In the genomic region with DNA sequence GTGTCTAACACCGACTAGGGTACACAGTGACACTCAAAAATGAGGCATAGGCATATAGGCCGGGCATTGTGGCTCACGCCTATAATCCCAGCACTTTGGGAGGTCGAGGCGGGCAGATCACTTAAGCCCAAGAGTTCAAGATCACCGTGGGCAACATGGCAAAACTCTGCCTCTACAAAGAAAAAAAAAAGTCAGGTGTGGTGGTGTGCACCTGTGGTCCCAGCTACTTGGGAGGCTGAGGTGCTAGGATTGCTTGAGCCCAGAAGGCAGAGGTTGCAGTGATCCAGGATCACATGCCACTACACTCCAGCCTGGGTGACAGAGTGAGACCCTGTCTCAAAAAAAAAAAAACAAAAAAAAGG, we compare ENCODE assay signal across 8 cellular contexts. TPM values are rescaled to one million over a fixed set of nuclear protein-coding genes. Genes with fewer than 3 reads are reported as not detected.
A peak's percentile ranks its signal among the peaks of the same experiment; 100 is the strongest.
DNase-seq lines count a peak whose midpoint lies in the region; ATAC-seq and TF ChIP-seq lines count a peak whose summit lies in the region.
"Not testable (repeated sequence)": the region's sequence is repeated elsewhere in the genome, so short reads cannot be mapped to it uniquely, and the experiment has no call there.

No MANE protein-coding gene starts in this region.

- intact Hi-C loops in A673 (cut with micrococcal nuclease; ENCODE audit: unreplicated experiment); heart right ventricle (cut with DNase I): not testable (repeated sequence)

- CTCF ChIA-PET in A673 (lab: Charles Lee), result not testable (repeated sequence)

- POLR2A ChIA-PET in A673 (lab: Charles Lee; ENCODE audit: low non-redundant PET), result not testable (repeated sequence)

- H3K36me3 ChIP-seq in A673 (ENCODE audit: insufficient read depth, low read length, poor library complexity, severe bottlenecking); HUES6 (ENCODE audit: control insufficient read depth, insufficient read depth, low read length); heart right ventricle: not testable (repeated sequence)

- H3K4me3 ChIP-seq in A673 (ENCODE audit: low read depth, low read length, poor library complexity, severe bottlenecking); HUES6 (ENCODE audit: low read depth, low read length); heart right ventricle: not testable (repeated sequence)
- peak overlapping the region; percentile 45 for H3K4me3 ChIP-seq in choroid plexus epithelial cell (ENCODE audit: low read depth, low read length)

- H3K4me1 Mint-ChIP-seq in T-helper 1 cell treated with Interleukin-12 subunit alpha and Interleukin-12 subunit beta and Interleukin-4 antibody, amounts not matched to agents 30 μg/mL and 1 μg/mL, for 36 hours (ENCODE audit: low read depth), result peaks cover 43% of the 10 kb centered on the region
- peaks cover 27% of the 10 kb centered on the region for H3K4me1 Mint-ChIP-seq in activated naive CD4-positive, alpha-beta T cell treated with anti-CD3 and anti-CD28 coated beads, Interleukin-2, amount 50 U/mL, for 24 hours
- H3K4me1 Mint-ChIP-seq in natural killer cell treated with Interleukin-12 subunit alpha and Interleukin-12 subunit beta and Interleukin-15 and Interleukin-18, amount 100 ng/mL, for 72 hours (ENCODE audit: low read depth in 2 of 2), result peaks cover 27 to 29% of the 10 kb centered on the region in 2 donors
- peaks cover 37% of the 10 kb centered on the region for H3K4me1 Mint-ChIP-seq in stimulated activated naive CD8-positive, alpha-beta T cell treated with anti-CD3 and anti-CD28 coated beads, Interleukin-15, Interleukin-2, amounts not matched to agents 100 ng/mL and 50 ng/mL, for 24 hours (ENCODE audit: low read depth)

- peak overlapping the region; percentile 11 for H3K4me3 Mint-ChIP-seq in T-helper 1 cell treated with Interleukin-12 subunit alpha and Interleukin-12 subunit beta and Interleukin-4 antibody, amounts not matched to agents 30 μg/mL and 1 μg/mL, for 36 hours
- not testable (repeated sequence) for H3K4me3 Mint-ChIP-seq in activated naive CD4-positive, alpha-beta T cell treated with anti-CD3 and anti-CD28 coated beads, Interleukin-2, amount 50 U/mL, for 24 hours
- peak overlapping the region; percentile 45 for H3K4me3 Mint-ChIP-seq in natural killer cell treated with Interleukin-12 subunit alpha and Interleukin-12 subunit beta and Interleukin-15 and Interleukin-18, amount 100 ng/mL, for 72 hours
- H3K4me3 Mint-ChIP-seq in stimulated activated naive CD8-positive, alpha-beta T cell treated with anti-CD3 and anti-CD28 coated beads, Interleukin-15, Interleukin-2, amounts not matched to agents 100 ng/mL and 50 ng/mL, for 24 hours, result peak overlapping the region; percentile 67

- H3K36me3 Mint-ChIP-seq in T-helper 1 cell treated with Interleukin-12 subunit alpha and Interleukin-12 subunit beta and Interleukin-4 antibody, amounts not matched to agents 30 μg/mL and 1 μg/mL, for 36 hours (ENCODE audit: low read depth); activated naive CD4-positive, alpha-beta T cell treated with anti-CD3 and anti-CD28 coated beads, Interleukin-2, amount 50 U/mL, for 24 hours; natural killer cell treated with Interleukin-12 subunit alpha and Interleukin-12 subunit beta and Interleukin-15 and Interleukin-18, amount 100 ng/mL, for 72 hours; stimulated activated naive CD8-positive, alpha-beta T cell treated with anti-CD3 and anti-CD28 coated beads, Interleukin-15, Interleukin-2, amounts not matched to agents 100 ng/mL and 50 ng/mL, for 24 hours (ENCODE audit: low read depth): not testable (repeated sequence)

- H3K4me1 ChIP-seq in A673 (ENCODE audit: insufficient read depth, low read length, poor library complexity, severe bottlenecking) (peaks cover 44% of the 10 kb centered on the region), HUES6 (ENCODE audit: control insufficient read depth, insufficient read depth, low read length) (peaks cover 26% of the 10 kb centered on the region), heart right ventricle (peaks cover 3 to 73% (median 39%) of the 10 kb centered on the region in 9 donors)

- H3K9ac ChIP-seq in HUES6 (ENCODE audit: low read length), result not testable (repeated sequence)

- not testable (repeated sequence) for TF ChIP-seq CTCF in A673 (conservative IDR thresholded peaks at IDR 0.05; ENCODE audit: low read depth, low read length); choroid plexus epithelial cell (conservative IDR thresholded peaks at IDR 0.05; ENCODE audit: low read depth, low read length); heart right ventricle (IDR thresholded peaks at IDR 0.05)

- ATAC-seq in heart right ventricle; natural killer cell treated with Interleukin-12 subunit alpha and Interleukin-12 subunit beta and Interleukin-15 and Interleukin-18, amount 100 ng/mL, for 72 hours: not testable (repeated sequence)

- BruUV-seq in A673 (replicated peaks; lab: Mats Ljungman, UMichigan), result not testable (repeated sequence)

- 95 to 97% methylated on average over 6 of the region's 6 CpGs for WGBS in heart right ventricle, 2 donors

- H3K9me3 ChIP-seq in A673 (ENCODE audit: low read depth, low read length, poor library complexity, severe bottlenecking), result peaks cover 11% of the 10 kb centered on the region
- H3K9me3 ChIP-seq in HUES6 (ENCODE audit: control insufficient read depth, insufficient read depth, low read depth, low read length), result peaks cover 22% of the 10 kb centered on the region
- peaks cover 0 to 14% (median 0%) of the 10 kb centered on the region in 11 donors for H3K9me3 ChIP-seq in heart right ventricle

- not testable (repeated sequence) for H3K9me3 Mint-ChIP-seq in T-helper 1 cell treated with Interleukin-12 subunit alpha and Interleukin-12 subunit beta and Interleukin-4 antibody, amounts not matched to agents 30 μg/mL and 1 μg/mL, for 36 hours; activated naive CD4-positive, alpha-beta T cell treated with anti-CD3 and anti-CD28 coated beads, Interleukin-2, amount 50 U/mL, for 24 hours; natural killer cell treated with Interleukin-12 subunit alpha and Interleukin-12 subunit beta and Interleukin-15 and Interleukin-18, amount 100 ng/mL, for 72 hours; stimulated activated naive CD8-positive, alpha-beta T cell treated with anti-CD3 and anti-CD28 coated beads, Interleukin-15, Interleukin-2, amounts not matched to agents 100 ng/mL and 50 ng/mL, for 24 hours

- not testable (repeated sequence) for H3K27me3 Mint-ChIP-seq in T-helper 1 cell treated with Interleukin-12 subunit alpha and Interleukin-12 subunit beta and Interleukin-4 antibody, amounts not matched to agents 30 μg/mL and 1 μg/mL, for 36 hours (ENCODE audit: low read depth); activated naive CD4-positive, alpha-beta T cell treated with anti-CD3 and anti-CD28 coated beads, Interleukin-2, amount 50 U/mL, for 24 hours; natural killer cell treated with Interleukin-12 subunit alpha and Interleukin-12 subunit beta and Interleukin-15 and Interleukin-18, amount 100 ng/mL, for 72 hours; stimulated activated naive CD8-positive, alpha-beta T cell treated with anti-CD3 and anti-CD28 coated beads, Interleukin-15, Interleukin-2, amounts not matched to agents 100 ng/mL and 50 ng/mL, for 24 hours

- H3K27ac ChIP-seq in A673 (ENCODE audit: low read depth, low read length, poor library complexity, severe bottlenecking), result peak overlapping the region; percentile 88
- H3K27ac ChIP-seq in HUES6 (ENCODE audit: low read depth, low read length), result 0 out of 2 replicates have a peak overlapping the region, but pooled peaks have one; percentile 21
- peak overlapping the region in 6 of 10 donors; percentile 30 to 86 (median 55) for H3K27ac ChIP-seq in heart right ventricle

- H3K27ac Mint-ChIP-seq in T-helper 1 cell treated with Interleukin-12 subunit alpha and Interleukin-12 subunit beta and Interleukin-4 antibody, amounts not matched to agents 30 μg/mL and 1 μg/mL, for 36 hours, result peak overlapping the region; percentile 96
- H3K27ac Mint-ChIP-seq in activated naive CD4-positive, alpha-beta T cell treated with anti-CD3 and anti-CD28 coated beads, Interleukin-2, amount 50 U/mL, for 24 hours, result peak overlapping the region; percentile 90
- H3K27ac Mint-ChIP-seq in natural killer cell treated with Interleukin-12 subunit alpha and Interleukin-12 subunit beta and Interleukin-15 and Interleukin-18, amount 100 ng/mL, for 72 hours, result peak overlapping the region; percentile 88 to 92
- H3K27ac Mint-ChIP-seq in stimulated activated naive CD8-positive, alpha-beta T cell treated with anti-CD3 and anti-CD28 coated beads, Interleukin-15, Interleukin-2, amounts not matched to agents 100 ng/mL and 50 ng/mL, for 24 hours, result peak overlapping the region; percentile 95

- DNase-seq in A673 (ENCODE audit: low spot score); choroid plexus epithelial cell (ENCODE audit: low read depth); heart right ventricle; natural killer cell treated with Interleukin-12 subunit alpha and Interleukin-12 subunit beta and Interleukin-15 and Interleukin-18, amount 100 ng/mL, for 72 hours (ENCODE audit: low spot score): not testable (repeated sequence)

- not testable (repeated sequence) for H3K27me3 ChIP-seq in A673 (replicated peaks; ENCODE audit: insufficient read depth, low read depth, low read length, poor library complexity); HUES6 (ENCODE audit: control insufficient read depth, insufficient read depth, low read length); heart right ventricle

RNA-seq across cellular contexts. Expression of a gene that starts 24.7 kb away (rescaled TPM):
- total RNA-seq in A673 (2021) (108 and 125 TPM in 2 replicates), heart right ventricle (10 to 100 TPM; 19.3 to 28.3 (median 23.8) TPM)
- polyA plus RNA-seq in heart right ventricle, result 10 to 100 TPM; 13.5 to 15.0 TPM
- total RNA-seq in natural killer cell treated with Interleukin-12 subunit alpha and Interleukin-12 subunit beta and Interleukin-15 and Interleukin-18, amount 100 ng/mL, for 72 hours, result 10 to 100 TPM; 77.5 to 81.2 TPM

Comparison
In these comparisons a context has a peak if more than half of its experiments do, and no peak if none do; other contexts are left out.
1. H3K27ac ChIP-seq: peak in every context shown above with its lines; median percentile 88 in A673; 55 in heart right ventricle; 21 in HUES6.